In the genomic region with DNA sequence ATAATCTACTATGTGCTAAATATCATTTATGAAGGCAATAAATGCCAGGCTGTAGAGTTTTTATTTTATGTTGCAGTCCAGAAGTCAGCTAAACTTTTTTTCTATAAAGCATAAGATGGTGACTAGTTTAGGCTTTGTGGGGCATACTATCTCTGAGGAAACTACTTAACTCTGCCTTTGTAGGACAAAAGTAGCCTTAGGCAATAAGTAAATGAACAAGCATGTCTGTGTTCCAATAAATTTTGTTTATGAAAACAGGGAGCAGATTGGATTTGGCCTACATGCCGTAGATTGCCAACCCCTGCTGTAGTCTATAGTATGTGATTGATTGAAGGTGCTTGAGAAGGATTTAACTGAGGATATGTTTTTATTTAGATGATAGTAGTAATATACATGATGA, we compare ENCODE assay signal across 21 cellular contexts.
"Had no signal": no experiment of that assay in that cellular context is flagged by ENCODE, and none has a peak within 500 bp of the region (broad histone marks: within the 10 kb centered on the region; RNA-seq: fewer than 3 reads in every experiment).

No MANE protein-coding gene starts in this region.

- H3K27me3 Mint-ChIP-seq: activated CD4-positive, alpha-beta T cell treated with anti-CD3 and anti-CD28 coated beads, Interleukin-2, amount 10 ng/mL, durations not matched to agents 24 days and 14 days; activated CD8-positive, alpha-beta memory T cell treated with anti-CD3 and anti-CD28 coated beads, Interleukin-2, amount 10 ng/mL, durations not matched to agents 7 days and 5 days; activated naive CD4-positive, alpha-beta T cell treated with anti-CD3 and anti-CD28 coated beads, Interleukin-2, amount 50 U/mL, for 24 hours; activated T-cell treated with anti-CD3 and anti-CD28 coated beads, Interleukin-2, amount 50 U/mL, for 24 hours; T-cell had no signal

- H3K36me3 Mint-ChIP-seq: activated CD8-positive, alpha-beta memory T cell treated with anti-CD3 and anti-CD28 coated beads, Interleukin-2, amount 10 ng/mL, durations not matched to agents 7 days and 5 days; activated naive CD4-positive, alpha-beta T cell treated with anti-CD3 and anti-CD28 coated beads, Interleukin-2, amount 50 U/mL, for 24 hours; T-cell had no signal

- H3K4me3 Mint-ChIP-seq: activated CD4-positive, alpha-beta T cell treated with anti-CD3 and anti-CD28 coated beads, Interleukin-2, amount 10 ng/mL, durations not matched to agents 24 days and 14 days; activated CD8-positive, alpha-beta memory T cell treated with anti-CD3 and anti-CD28 coated beads, Interleukin-2, amount 10 ng/mL, durations not matched to agents 7 days and 5 days; activated naive CD4-positive, alpha-beta T cell treated with anti-CD3 and anti-CD28 coated beads, Interleukin-2, amount 50 U/mL, for 24 hours; activated T-cell treated with anti-CD3 and anti-CD28 coated beads, Interleukin-2, amount 50 U/mL, for 24 hours; activated T-helper 1 cell treated with anti-CD3 and anti-CD28 coated beads, Interleukin-12 subunit alpha, Interleukin-12 subunit beta, Interleukin-2, Interleukin-4 antibody, amounts not matched to agents 30 ng/mL and 10 ng/mL and 1 ng/mL, durations not matched to agents 14 hours and 24 hours and 36 hours; T-cell had no signal

- H3K27ac Mint-ChIP-seq: activated CD4-positive, alpha-beta T cell treated with anti-CD3 and anti-CD28 coated beads, Interleukin-2, amount 10 ng/mL, durations not matched to agents 24 days and 14 days; activated CD8-positive, alpha-beta memory T cell treated with anti-CD3 and anti-CD28 coated beads, Interleukin-2, amount 10 ng/mL, durations not matched to agents 7 days and 5 days; activated naive CD4-positive, alpha-beta T cell treated with anti-CD3 and anti-CD28 coated beads, Interleukin-2, amount 50 U/mL, for 24 hours; activated T-cell treated with anti-CD3 and anti-CD28 coated beads, Interleukin-2, amount 50 U/mL, for 24 hours; activated T-helper 1 cell treated with anti-CD3 and anti-CD28 coated beads, Interleukin-12 subunit alpha, Interleukin-12 subunit beta, Interleukin-2, Interleukin-4 antibody, amounts not matched to agents 30 ng/mL and 10 ng/mL and 1 ng/mL, durations not matched to agents 14 hours and 24 hours and 36 hours; T-cell had no signal

- H3K9me3 Mint-ChIP-seq: activated CD4-positive, alpha-beta T cell treated with anti-CD3 and anti-CD28 coated beads, Interleukin-2, amount 10 ng/mL, durations not matched to agents 24 days and 14 days; activated T-cell treated with anti-CD3 and anti-CD28 coated beads, Interleukin-2, amount 50 U/mL, for 24 hours; activated T-helper 1 cell treated with anti-CD3 and anti-CD28 coated beads, Interleukin-12 subunit alpha, Interleukin-12 subunit beta, Interleukin-2, Interleukin-4 antibody, amounts not matched to agents 30 ng/mL and 10 ng/mL and 1 ng/mL, durations not matched to agents 14 hours and 24 hours and 36 hours had no signal

- H3K4me1 Mint-ChIP-seq: activated CD4-positive, alpha-beta T cell treated with anti-CD3 and anti-CD28 coated beads, Interleukin-2, amount 10 ng/mL, durations not matched to agents 24 days and 14 days; activated CD8-positive, alpha-beta memory T cell treated with anti-CD3 and anti-CD28 coated beads, Interleukin-2, amount 10 ng/mL, durations not matched to agents 7 days and 5 days; activated naive CD4-positive, alpha-beta T cell treated with anti-CD3 and anti-CD28 coated beads, Interleukin-2, amount 50 U/mL, for 24 hours; T-cell had no signal

- DNase-seq: activated CD4-positive, alpha-beta T cell treated with anti-CD3 and anti-CD28 coated beads, Interleukin-2, amount 10 ng/mL, durations not matched to agents 24 days and 14 days; activated CD4-positive, alpha-beta T cell treated with anti-CD3 and anti-CD28 coated beads, Interleukin-2, amount 50 U/mL, for 48 hours; activated CD8-positive, alpha-beta memory T cell treated with anti-CD3 and anti-CD28 coated beads, Interleukin-2, amount 10 ng/mL, durations not matched to agents 7 days and 5 days; activated effector memory CD4-positive, alpha-beta T cell treated with Interleukin-2 at 50 U/mL for 16 hours; activated naive CD4-positive, alpha-beta T cell; activated T-cell treated with anti-CD3 and anti-CD28 coated beads, Interleukin-2, amount 50 U/mL, for 24 hours; amniotic stem cell; body of pancreas; central memory CD4-positive, alpha-beta T cell; NCI-H1092; NCI-H1417; NCI-H1694; NCI-H2029; NCI-H2107; NCI-H2171 treated with DMSO at 0.1 percent for 48 hours; NCI-H226; NCI-H510A treated with DMSO at 0.1 percent for 48 hours; SHP77 treated with DMSO at 0.1 percent for 48 hours; T-cell had no signal

- ATAC-seq: activated CD8-positive, alpha-beta memory T cell treated with anti-CD3 and anti-CD28 coated beads, Interleukin-2, amount 10 ng/mL, durations not matched to agents 7 days and 5 days; body of pancreas; T-cell had no signal
